In genomic region chr6:106872044-106872443, GRCh38 we compare ENCODE assay signal across 1 cellular context.
TF ChIP-seq lines count a peak whose summit lies in the region.

No MANE protein-coding gene starts in this region.

TF ChIP-seq in GM23338, 12 proteins besides CTCF, POLR2A, EP300 and RAD21 (continued from another document):
- TF ChIP-seq ETS1 (IDR thresholded peaks at IDR 0.05) (no peak), POLR2AphosphoS5 (IDR thresholded peaks at IDR 0.05; ENCODE audit: low read depth) (no peak), STAT1 (IDR thresholded peaks at IDR 0.05; ENCODE audit: unreplicated experiment) (no peak), EZH2 (IDR thresholded peaks at IDR 0.05; ENCODE audit: low read depth, unreplicated experiment) (no peak), ZNF114 (CRISPR knock-in tag; IDR thresholded peaks at IDR 0.05) (no peak), ZNF331 (CRISPR knock-in tag; IDR thresholded peaks at IDR 0.05; ENCODE audit: low read depth) (no peak), EZH2phosphoT487 (IDR thresholded peaks at IDR 0.05; ENCODE audit: unreplicated experiment) (no peak), NANOG (IDR thresholded peaks at IDR 0.05; ENCODE audit: borderline replicate concordance) (no peak), REST (IDR thresholded peaks at IDR 0.05; ENCODE audit: unreplicated experiment) (no peak), JUNB (IDR thresholded peaks at IDR 0.05; ENCODE audit: unreplicated experiment) (no peak)
